ENCODE assay signal across 9 cellular contexts in genomic region chr3:14141602-14142315, GRCh38. TPM values are rescaled to one million over a fixed set of nuclear protein-coding genes. Genes with fewer than 3 reads are reported as not detected.
A peak's percentile ranks its signal among the peaks of the same experiment; 100 is the strongest.
DNase-seq lines count a peak whose midpoint lies in the region; ATAC-seq, FAIRE-seq and TF ChIP-seq lines count a peak whose summit lies in the region.
"Had no signal": no experiment of that assay in that cellular context is flagged by ENCODE, and none has a peak within 500 bp of the region (broad histone marks: within the 10 kb centered on the region; RNA-seq: fewer than 3 reads in every experiment).

No MANE protein-coding gene starts in this region.

- peak; percentile 25 to 32 for ATAC-seq in right cardiac atrium
- ATAC-seq in HG02973 (IDR thresholded peaks at IDR 0.05; ENCODE audit: unreplicated experiment), result no peak
- ATAC-seq in pancreas, result no peak

- H3K27me3 ChIP-seq in right cardiac atrium (ENCODE audit: control insufficient read depth, insufficient read depth) (no peaks in the 10 kb centered on the region), smooth muscle cell (ENCODE audit: low read depth) (no peaks in the 10 kb centered on the region), pancreas (no peaks in the 10 kb centered on the region)

- peaks cover 8% of the 10 kb centered on the region for H3K36me3 Mint-ChIP-seq in IgD-negative memory B cell
- H3K36me3 Mint-ChIP-seq in activated naive CD8-positive, alpha-beta T cell treated with anti-CD3 and anti-CD28 coated beads for 36 hours, result peaks cover 20% of the 10 kb centered on the region

- no peaks in the 10 kb centered on the region for H3K79me2 ChIP-seq in smooth muscle cell (ENCODE audit: low read depth)

- H3K4me1 ChIP-seq in right cardiac atrium (ENCODE audit: control insufficient read depth, insufficient read depth, low read length), result peaks cover 13% of the 10 kb centered on the region
- peaks cover 11% of the 10 kb centered on the region for H3K4me1 ChIP-seq in smooth muscle cell (ENCODE audit: low read depth)
- peaks cover 10 to 16% (median 13%) of the 10 kb centered on the region in 3 donors for H3K4me1 ChIP-seq in pancreas

- H3K27me3 Mint-ChIP-seq in IgD-negative memory B cell, result no peaks in the 10 kb centered on the region
- H3K27me3 Mint-ChIP-seq in activated naive CD8-positive, alpha-beta T cell treated with anti-CD3 and anti-CD28 coated beads for 36 hours, result no peaks in the 10 kb centered on the region

- no peaks in the 10 kb centered on the region for H4K20me1 ChIP-seq in smooth muscle cell (ENCODE audit: low read depth)

- TF ChIP-seq CTCF in smooth muscle cell (IDR thresholded peaks at IDR 0.05; ENCODE audit: borderline replicate concordance, insufficient read depth, poor library complexity, severe bottlenecking), result no peak
- no peak for TF ChIP-seq CTCF in pancreas (IDR thresholded peaks at IDR 0.05)

- peak overlapping the region; percentile 94 to 99 (median 96) for H3K27ac Mint-ChIP-seq in IgD-negative memory B cell
- peak overlapping the region; percentile 76 for H3K27ac Mint-ChIP-seq in activated naive CD8-positive, alpha-beta T cell treated with anti-CD3 and anti-CD28 coated beads for 36 hours

- peaks cover 25% of the 10 kb centered on the region for H3F3A ChIP-seq in smooth muscle cell (ENCODE audit: low read depth)

- H3K27ac ChIP-seq in right cardiac atrium (ENCODE audit: low read length), result peak overlapping the region; percentile 32
- peak overlapping the region; percentile 100 for H3K27ac ChIP-seq in smooth muscle cell (ENCODE audit: low read depth)
- H3K27ac ChIP-seq in pancreas, result no peak overlapping the region

- H3K9me3 ChIP-seq in right cardiac atrium (ENCODE audit: control insufficient read depth, low read length) (no peaks in the 10 kb centered on the region), smooth muscle cell (replicated peaks; ENCODE audit: low read depth) (no peaks in the 10 kb centered on the region), pancreas (no peaks in the 10 kb centered on the region)

- H2AFZ ChIP-seq in smooth muscle cell (ENCODE audit: low read depth), result no peak overlapping the region

- H3K4me3 ChIP-seq in right cardiac atrium (ENCODE audit: low read length) (no peak overlapping the region), smooth muscle cell (no peak overlapping the region), pancreas (no peak overlapping the region)

- peaks cover 5 to 16% (median 16%) of the 10 kb centered on the region in 3 donors for H3K4me1 Mint-ChIP-seq in IgD-negative memory B cell
- H3K4me1 Mint-ChIP-seq in activated naive CD8-positive, alpha-beta T cell treated with anti-CD3 and anti-CD28 coated beads for 36 hours, result peaks cover 35% of the 10 kb centered on the region

- intact Hi-C loops in right cardiac atrium (cut with DNase I) (no loop called here), pancreas (cut with DNase I) (no loop called here)

- WGBS in right cardiac atrium, result 75% methylated on average over 19 of the region's 19 CpGs
- WGBS in smooth muscle cell (ENCODE audit: low lambda C conversion rate), result 72% methylated on average over 19 of the region's 19 CpGs
- 88 to 91% methylated on average over 19 of the region's 19 CpGs for WGBS in pancreas, 2 donors

- H3K4me3 Mint-ChIP-seq in IgD-negative memory B cell, result peak overlapping the region in 1 of 4 donors; percentile 3
- no peak overlapping the region for H3K4me3 Mint-ChIP-seq in activated naive CD8-positive, alpha-beta T cell treated with anti-CD3 and anti-CD28 coated beads for 36 hours

- no peak for DNase-seq in activated naive CD8-positive, alpha-beta T cell treated with anti-CD3 and anti-CD28 coated beads for 36 hours
- DNase-seq in right cardiac atrium (peak in 2 of 3 donors; percentile 68 to 75), smooth muscle cell (lab: John Stamatoyannopoulos, UW; ENCODE audit: unreplicated experiment) (no peak), dedifferentiated amniotic fluid mesenchymal stem cell (ENCODE audit: extremely low spot score) (no peak), pancreas (no peak)
- DNase-seq: erythroblast had no signal

- no peak overlapping the region for H3K4me2 ChIP-seq in smooth muscle cell

- no peaks in the 10 kb centered on the region for H3K9me3 Mint-ChIP-seq in IgD-negative memory B cell
- H3K9me3 Mint-ChIP-seq in activated naive CD8-positive, alpha-beta T cell treated with anti-CD3 and anti-CD28 coated beads for 36 hours, result no peaks in the 10 kb centered on the region

- no peak for FAIRE-seq in pancreas (lab: Jason Lieb, UNC)
- FAIRE-seq: G401.6 had no signal

- no peak overlapping the region for H3K9ac ChIP-seq in smooth muscle cell (ENCODE audit: low read depth)

- H3K36me3 ChIP-seq in smooth muscle cell (ENCODE audit: low read depth), result no peaks in the 10 kb centered on the region
- H3K36me3 ChIP-seq in pancreas, result peaks cover 0 to 26% (median 15%) of the 10 kb centered on the region in 3 donors

RNA-seq across cellular contexts. Expression of gene TMEM43, which starts 16.9 kb away (rescaled TPM):
- polyA plus RNA-seq in IgD-negative memory B cell (40.0 TPM), right cardiac atrium (46.7 TPM), smooth muscle cell (59.0 and 60.1 TPM in 2 replicates), pancreas (10 to 100 TPM; 13.5 to 22.8 TPM)
- 10 to 100 TPM; 26.8 to 27.0 TPM for total RNA-seq in activated naive CD8-positive, alpha-beta T cell treated with anti-CD3 and anti-CD28 coated beads for 36 hours
- total RNA-seq in right cardiac atrium (100 to 1,000 TPM in 1 of 4 donors, 10 to 100 TPM in 3; 52.4 to 103 (median 68.7) TPM), smooth muscle cell (76.8 and 81.1 TPM in 2 replicates), pancreas (10 to 100 TPM; 11.2 to 31.2 (median 17.6) TPM)

RNA-seq across cellular contexts. Expression of gene CHCHD4, which starts 17.1 kb away (rescaled TPM):
- 18.7 TPM for polyA plus RNA-seq in IgD-negative memory B cell
- total RNA-seq in activated naive CD8-positive, alpha-beta T cell treated with anti-CD3 and anti-CD28 coated beads for 36 hours, result 10 to 100 TPM; 27.7 to 29.8 TPM
- 10 to 100 TPM; 21.0 to 30.9 (median 27.4) TPM for total RNA-seq in right cardiac atrium
- 33.4 TPM for polyA plus RNA-seq in right cardiac atrium
- total RNA-seq in smooth muscle cell, result 8.7 and 11.2 TPM in 2 replicates
- 9.5 and 12.0 TPM in 2 replicates for polyA plus RNA-seq in smooth muscle cell
- 1 to 10 TPM; 3.2 to 6.0 (median 5.3) TPM for total RNA-seq in pancreas
- 1 to 10 TPM; 3.4 to 8.6 TPM for polyA plus RNA-seq in pancreas

RNA-seq across cellular contexts. Expression of gene XPC, which starts 36.6 kb away (rescaled TPM):
- polyA plus RNA-seq in IgD-negative memory B cell, result 40.6 TPM
- total RNA-seq in activated naive CD8-positive, alpha-beta T cell treated with anti-CD3 and anti-CD28 coated beads for 36 hours, result 10 to 100 TPM; 19.8 to 25.4 TPM
- total RNA-seq in right cardiac atrium, result 10 to 100 TPM; 10.7 to 16.1 (median 14.4) TPM
- polyA plus RNA-seq in right cardiac atrium, result 8.8 TPM
- 20.9 and 31.1 TPM in 2 replicates for total RNA-seq in smooth muscle cell
- polyA plus RNA-seq in smooth muscle cell, result 23.8 and 28.1 TPM in 2 replicates
- total RNA-seq in pancreas, result 10 to 100 TPM; 14.2 to 29.9 (median 19.5) TPM
- polyA plus RNA-seq in pancreas, result 10 to 100 TPM; 17.2 to 26.7 TPM

RNA-seq across cellular contexts. Expression of gene LSM3, which starts 36.9 kb away (rescaled TPM):
- polyA plus RNA-seq in IgD-negative memory B cell, result 25.3 TPM
- 10 to 100 TPM; 26.3 to 27.2 TPM for total RNA-seq in activated naive CD8-positive, alpha-beta T cell treated with anti-CD3 and anti-CD28 coated beads for 36 hours
- 10 to 100 TPM; 13.5 to 16.5 (median 15.2) TPM for total RNA-seq in right cardiac atrium
- polyA plus RNA-seq in right cardiac atrium, result 17.8 TPM
- 18.3 and 22.6 TPM in 2 replicates for total RNA-seq in smooth muscle cell
- polyA plus RNA-seq in smooth muscle cell, result 31.0 and 31.9 TPM in 2 replicates
- total RNA-seq in pancreas, result 1 to 10 TPM; 3.2 to 5.0 (median 4.3) TPM
- 1 to 10 TPM; 3.7 to 7.9 TPM for polyA plus RNA-seq in pancreas

Comparison
In these comparisons a context has a peak if more than half of its experiments do, and no peak if none do; other contexts are left out.
1. DNase-seq: peak in right cardiac atrium (2 of 3); none in activated naive CD8-positive, alpha-beta T cell treated with anti-CD3 and anti-CD28 coated beads for 36 hours (single experiment), smooth muscle cell (single experiment), dedifferentiated amniotic fluid mesenchymal stem cell (single experiment) and pancreas (0 of 6).
2. ATAC-seq: peak in right cardiac atrium (2 of 2); none in HG02973 (single experiment) and pancreas (0 of 4).
3. H3K27ac ChIP-seq: peak in right cardiac atrium (single experiment) and smooth muscle cell (single experiment); none in pancreas (0 of 4).